Comparison of ENCODE assay signal across 23 cellular contexts in genomic region chr4:10163296-10163695, GRCh38.
"Had no signal": no experiment of that assay in that cellular context is flagged by ENCODE, and none has a peak within 500 bp of the region (broad histone marks: within the 10 kb centered on the region; RNA-seq: fewer than 3 reads in every experiment).

No MANE protein-coding gene starts in this region.

- ATAC-seq: activated T-cell treated with anti-CD3 and anti-CD28 coated beads, Interleukin-2, amount 50 U/mL, for 72 hours; PC-3; T-cell had no signal

- H3K27me3 ChIP-seq: brain microvascular endothelial cell, cardiac muscle cell had no signal

- H3K36me3 ChIP-seq: brain microvascular endothelial cell, cardiac muscle cell had no signal

- DNase-seq: activated B cell treated with CpG ODN at 0.5 μM for 24 hours; activated CD4-positive, alpha-beta T cell treated with anti-CD3 and anti-CD28 coated beads for 1 hour; activated CD4-positive, alpha-beta T cell treated with anti-CD3 and anti-CD28 coated beads, Interleukin-2, amount 10 ng/mL, durations not matched to agents 24 days and 14 days; activated CD4-positive, alpha-beta T cell treated with anti-CD3 and anti-CD28 coated beads, Interleukin-2, amount 50 U/mL, for 48 hours; activated gamma-delta T cell treated with Interleukin-2 at 50 U/mL for 16 hours; activated naive CD4-positive, alpha-beta T cell treated with anti-CD3 and anti-CD28 coated beads, Interleukin-2, amount 10 ng/mL, durations not matched to agents 7 days and 5 days; activated naive CD8-positive, alpha-beta T cell treated with anti-CD3 and anti-CD28 coated beads for 36 hours; activated T-cell treated with anti-CD3 and anti-CD28 coated beads for 4 hours; activated T-cell treated with anti-CD3 and anti-CD28 coated beads, Interleukin-2, amount 50 U/mL, for 72 hours; brain microvascular endothelial cell; Karpas-422; NCI-H1105 treated with DMSO at 0.1 percent for 48 hours; NCI-H1436 treated with DMSO at 0.1 percent for 48 hours; NCI-H187; NCI-H2081; NCI-H510A treated with DMSO at 0.1 percent for 48 hours; NCI-H69; PC-3; T-cell; T-helper 2 cell; T1000 had no signal

- H3K27ac ChIP-seq: brain microvascular endothelial cell, cardiac muscle cell, SK-N-MC had no signal

- H3K4me3 ChIP-seq: cardiac muscle cell, SK-N-MC had no signal
